ENCODE assay signal across 8 cellular contexts in the genomic region with DNA sequence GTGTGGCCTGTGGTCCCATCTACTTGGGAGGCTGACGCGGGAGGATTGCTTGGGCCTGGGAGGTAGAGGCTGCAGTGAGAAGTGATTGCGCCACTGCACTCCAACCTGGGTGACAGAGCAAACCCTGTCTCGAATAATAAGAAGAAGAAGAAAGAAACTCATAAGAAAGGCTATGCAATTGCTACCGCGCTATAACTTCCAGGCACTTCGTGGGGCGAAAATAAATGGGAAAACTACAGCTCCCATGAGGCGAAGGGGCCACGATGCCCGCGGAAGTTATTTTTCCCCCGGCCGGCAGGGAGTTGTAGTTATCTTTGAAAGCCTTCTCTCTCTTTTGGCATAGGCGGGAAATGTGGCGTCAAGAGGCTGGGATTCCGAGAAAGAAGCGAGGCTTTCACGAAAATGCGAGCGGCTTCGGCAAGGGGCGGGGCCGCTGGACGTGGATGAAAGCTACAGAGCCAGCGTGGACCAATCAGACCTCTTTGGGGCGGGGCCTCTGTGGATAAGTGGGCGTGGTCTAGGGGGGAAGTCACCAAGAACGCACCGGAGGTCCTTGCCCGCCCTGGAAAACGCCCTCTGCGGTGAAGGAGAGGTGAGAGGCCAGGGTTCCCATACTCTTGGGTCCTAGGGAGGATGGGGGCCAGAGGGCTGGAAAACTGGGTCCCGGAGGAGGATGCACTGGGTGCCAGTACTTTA. TPM values are rescaled to one million over a fixed set of nuclear protein-coding genes. Genes with fewer than 3 reads are reported as not detected.
DNase-seq lines count a peak whose midpoint lies in the region; ATAC-seq and TF ChIP-seq lines count a peak whose summit lies in the region.

NUCB1 (plus strand) TSS at position 532 of the 696 bp plus-strand sequence. CDS start 485 bp downstream, outside the sequence.

- H3K36me3 ChIP-seq in GM23248 (ENCODE audit: low read depth): peaks cover 5% of the 10 kb centered on the region; the same call in 1 of the 2 replicates
- peaks cover 18% of the 10 kb centered on the region for H3K36me3 ChIP-seq in RWPE2 (ENCODE audit: low read depth)

- peak within 1 kb of the TSS; percentile 97 for H3K4me3 Mint-ChIP-seq in activated T-helper 2 cell treated with anti-CD3 and anti-CD28 coated beads, Interferon-gamma antibody, Interleukin-2, Interleukin-4, amounts not matched to agents 10 μg/mL and 5 μg/mL and 100 μg/mL, durations not matched to agents 14 hours and 24 hours and 36 hours (ENCODE audit: low read depth)
- peak within 1 kb of the TSS; percentile 92 to 99 (median 97) for H3K4me3 Mint-ChIP-seq in naive thymus-derived CD8-positive, alpha-beta T cell

- peak within 1 kb of the TSS; percentile 81 for H2AFZ ChIP-seq in GM23248

- peak; percentile 94 for ATAC-seq in RWPE2 (ENCODE audit: low read depth)
- ATAC-seq in naive thymus-derived CD8-positive, alpha-beta T cell: peak; percentile 92 to 94

- TF ChIP-seq CTCF in RWPE2 (IDR thresholded peaks at IDR 0.05; ENCODE audit: poor library complexity, severe bottlenecking) (peak; percentile 30), fibroblast of mammary gland (conservative IDR thresholded peaks at IDR 0.05; ENCODE audit: control insufficient read depth, insufficient read depth, low read depth, low read length) (peak; percentile 31)

- H3K79me2 ChIP-seq in GM23248 (ENCODE audit: insufficient read depth): peaks cover 36% of the 10 kb centered on the region

- H3K4me1 ChIP-seq in GM23248 (ENCODE audit: insufficient read depth) (no peaks in the 10 kb centered on the region), RWPE2 (ENCODE audit: insufficient read depth, poor library complexity, severe bottlenecking) (no peaks in the 10 kb centered on the region)

- no peaks in the 10 kb centered on the region for H3K27me3 ChIP-seq in GM23248 (replicated peaks; ENCODE audit: insufficient read depth)
- no peaks in the 10 kb centered on the region for H3K27me3 ChIP-seq in RWPE2 (ENCODE audit: insufficient read depth, poor library complexity, severe bottlenecking)

- POLR2A ChIA-PET in naive thymus-derived CD8-positive, alpha-beta T cell (lab: Charles Lee): interaction anchor here (0.6 to 3.4 kb wide), 12 partner anchors 8 to 174 kb away, joined by 3 to 28 read pairs (median 5); partner anchors contain the start of genes BAX, DHDH, FTL and GYS1

- peak within 1 kb of the TSS; percentile 50 for H3K27ac ChIP-seq in GM23248
- H3K27ac ChIP-seq in RWPE2 (ENCODE audit: poor library complexity, severe bottlenecking): peak within 1 kb of the TSS; percentile 61

- in situ Hi-C loops in GM23248 (cut with MboI): no loop called here

- peaks cover 2% of the 10 kb centered on the region for H3K27me3 Mint-ChIP-seq in activated T-helper 2 cell treated with anti-CD3 and anti-CD28 coated beads, Interferon-gamma antibody, Interleukin-2, Interleukin-4, amounts not matched to agents 10 μg/mL and 5 μg/mL and 100 μg/mL, durations not matched to agents 14 hours and 24 hours and 36 hours (ENCODE audit: low read depth)
- peaks cover 0 to 6% (median 3%) of the 10 kb centered on the region in 5 donors for H3K27me3 Mint-ChIP-seq in naive thymus-derived CD8-positive, alpha-beta T cell

- H3F3A ChIP-seq in GM23248 (ENCODE audit: insufficient read depth): no peaks in the 10 kb centered on the region

- H3K4me3 ChIP-seq in GM23248: peak within 1 kb of the TSS; percentile 92
- H3K4me3 ChIP-seq in RWPE2 (ENCODE audit: severe bottlenecking): peak within 1 kb of the TSS; percentile 58
- peak within 1 kb of the TSS; percentile 95 for H3K4me3 ChIP-seq in fibroblast of mammary gland (ENCODE audit: control insufficient read depth, low read depth, low read length)

- no peaks in the 10 kb centered on the region for H3K9me3 Mint-ChIP-seq in activated T-helper 2 cell treated with anti-CD3 and anti-CD28 coated beads, Interferon-gamma antibody, Interleukin-2, Interleukin-4, amounts not matched to agents 10 μg/mL and 5 μg/mL and 100 μg/mL, durations not matched to agents 14 hours and 24 hours and 36 hours
- no peaks in the 10 kb centered on the region for H3K9me3 Mint-ChIP-seq in naive thymus-derived CD8-positive, alpha-beta T cell

- peak within 1 kb of the TSS; percentile 92 for H3K9ac ChIP-seq in GM23248

- peak within 1 kb of the TSS; percentile 97 for H3K27ac Mint-ChIP-seq in activated T-helper 2 cell treated with anti-CD3 and anti-CD28 coated beads, Interferon-gamma antibody, Interleukin-2, Interleukin-4, amounts not matched to agents 10 μg/mL and 5 μg/mL and 100 μg/mL, durations not matched to agents 14 hours and 24 hours and 36 hours
- H3K27ac Mint-ChIP-seq in naive thymus-derived CD8-positive, alpha-beta T cell: peak within 1 kb of the TSS; percentile 89 to 98 (median 96)

- intact Hi-C loops in activated T-helper 2 cell treated with anti-CD3 and anti-CD28 coated beads, Interferon-gamma antibody, Interleukin-2, Interleukin-4, amounts not matched to agents 10 μg/mL and 5 μg/mL and 100 μg/mL, durations not matched to agents 14 hours and 24 hours and 36 hours (cut with micrococcal nuclease): loop anchor here (1.0 to 2.0 kb wide), 2 partner anchors 25 to 65 kb away; partner anchors contain the start of gene FTL

- H3K36me3 Mint-ChIP-seq in activated T-helper 2 cell treated with anti-CD3 and anti-CD28 coated beads, Interferon-gamma antibody, Interleukin-2, Interleukin-4, amounts not matched to agents 10 μg/mL and 5 μg/mL and 100 μg/mL, durations not matched to agents 14 hours and 24 hours and 36 hours (ENCODE audit: low read depth): peaks cover 33% of the 10 kb centered on the region
- peaks cover 0 to 15% (median 3%) of the 10 kb centered on the region in 3 donors for H3K36me3 Mint-ChIP-seq in naive thymus-derived CD8-positive, alpha-beta T cell

- no peaks in the 10 kb centered on the region for H4K20me1 ChIP-seq in GM23248 (ENCODE audit: insufficient read depth)

- H3K9me2 ChIP-seq in GM23248 (ENCODE audit: insufficient read depth): no peaks in the 10 kb centered on the region

- WGBS in GM23248 (ENCODE audit: low coverage in 1 of 2, low lambda C conversion rate in 2 of 2, missing lambda C conversion rate in 2 of 2), 2 experiments: 7 to 8% methylated on average over 34 of the region's 34 CpGs

- H3K4me2 ChIP-seq in GM23248 (ENCODE audit: unreplicated experiment): peak within 1 kb of the TSS; percentile 84

- peaks cover 18% of the 10 kb centered on the region for H3K4me1 Mint-ChIP-seq in activated T-helper 2 cell treated with anti-CD3 and anti-CD28 coated beads, Interferon-gamma antibody, Interleukin-2, Interleukin-4, amounts not matched to agents 10 μg/mL and 5 μg/mL and 100 μg/mL, durations not matched to agents 14 hours and 24 hours and 36 hours (ENCODE audit: low read depth)
- H3K4me1 Mint-ChIP-seq in naive thymus-derived CD8-positive, alpha-beta T cell: peaks cover 13 to 49% (median 42%) of the 10 kb centered on the region in 4 donors

- H3K9me3 ChIP-seq in GM23248 (ENCODE audit: low read depth) (no peaks in the 10 kb centered on the region), RWPE2 (ENCODE audit: severe bottlenecking) (no peaks in the 10 kb centered on the region)

- peak; percentile 99 for DNase-seq in DMS79 (lab: John Stamatoyannopoulos, UW)
- peak; percentile 100 for DNase-seq in GM23248
- peak; percentile 96 for DNase-seq in LoVo (ENCODE audit: low spot score)
- DNase-seq in RWPE2 (ENCODE audit: low spot score): peak; percentile 96
- DNase-seq in activated T-helper 2 cell treated with anti-CD3 and anti-CD28 coated beads, Interferon-gamma antibody, Interleukin-2, Interleukin-4, amounts not matched to agents 10 μg/mL and 5 μg/mL and 100 μg/mL, durations not matched to agents 14 hours and 24 hours and 36 hours (ENCODE audit: low spot score): peak; percentile 99
- DNase-seq in fibroblast of mammary gland (ENCODE audit: low read depth): peak; percentile 98
- peak; percentile 94 to 99 (median 98) for DNase-seq in naive thymus-derived CD8-positive, alpha-beta T cell
- DNase-seq in stimulated activated naive CD4-positive, alpha-beta T cell (lab: John Stamatoyannopoulos, UW): peak; percentile 96 to 99 (median 96)

RNA-seq across cellular contexts. Expression of gene NUCB1, which starts in this region (rescaled TPM):
- 362 and 401 TPM in 2 replicates for total RNA-seq in GM23248 (2014; rRNA removed; shearing (Covaris generic))
- polyA plus RNA-seq in GM23248 (2016; fragmentation: Nextera tagmentation; extraction: Ambion mirVana): 412 and 438 TPM in 2 replicates
- 142 and 147 TPM in 2 replicates for total RNA-seq in activated T-helper 2 cell treated with anti-CD3 and anti-CD28 coated beads, Interferon-gamma antibody, Interleukin-2, Interleukin-4, amounts not matched to agents 10 μg/mL and 5 μg/mL and 100 μg/mL, durations not matched to agents 14 hours and 24 hours and 36 hours
- total RNA-seq in naive thymus-derived CD8-positive, alpha-beta T cell: 100 to 1,000 TPM; 106 to 113 TPM
- polyA plus RNA-seq in naive thymus-derived CD8-positive, alpha-beta T cell: 100 to 1,000 TPM in 1 of 3 donors, 10 to 100 TPM in 2; 48.6 to 119 (median 82.5) TPM

Comparison
In these comparisons a context has a peak if more than half of its experiments do, and no peak if none do; other contexts are left out.
1. Peak in every context shown above with its lines: DNase-seq, ATAC-seq, H3K4me3 ChIP-seq and H3K27ac ChIP-seq.